ENCODE assay signal across 3 cellular contexts in genomic region chr17:82043507-82043906, GRCh38.
TF ChIP-seq lines count a peak whose summit lies in the region.

No MANE protein-coding gene starts in this region.

TF ChIP-seq in GM23338, 12 proteins besides CTCF, POLR2A, EP300 and RAD21 (continues in another document):
- TF ChIP-seq EZH2phosphoT487 (IDR thresholded peaks at IDR 0.05; ENCODE audit: unreplicated experiment) (no peak), POLR2AphosphoS5 (IDR thresholded peaks at IDR 0.05; ENCODE audit: low read depth) (no peak), JUNB (IDR thresholded peaks at IDR 0.05; ENCODE audit: unreplicated experiment) (no peak), REST (IDR thresholded peaks at IDR 0.05; ENCODE audit: unreplicated experiment) (no peak)

TF ChIP-seq in HCT116, 20 proteins besides CTCF, POLR2A, EP300 and RAD21:
- TF ChIP-seq ELF1 (IDR thresholded peaks at IDR 0.05; ENCODE audit: borderline replicate concordance, low read depth) (no peak), SIN3A (IDR thresholded peaks at IDR 0.05; ENCODE audit: low read depth) (no peak), ZFX (IDR thresholded peaks at IDR 0.05) (no peak), MAX (IDR thresholded peaks at IDR 0.05) (no peak), ZBTB33 (IDR thresholded peaks at IDR 0.05; ENCODE audit: extremely low read depth, insufficient replicate concordance, low read length) (no peak), EZH2 (IDR thresholded peaks at IDR 0.05) (no peak), REST (IDR thresholded peaks at IDR 0.05; ENCODE audit: low read depth) (no peak), ZNF274 (IDR thresholded peaks at IDR 0.05; ENCODE audit: low read depth, low read length) (no peak), POLR2AphosphoS5 (IDR thresholded peaks at IDR 0.05; ENCODE audit: low read depth, low read length) (no peak), CBX3 (IDR thresholded peaks at IDR 0.05; ENCODE audit: low read depth) (no peak), CEBPB (IDR thresholded peaks at IDR 0.05; ENCODE audit: low read depth) (no peak), SRF (IDR thresholded peaks at IDR 0.05; ENCODE audit: low read depth) (no peak), ATF3 (IDR thresholded peaks at IDR 0.05) (no peak), YY1 (IDR thresholded peaks at IDR 0.05; ENCODE audit: extremely low read depth, insufficient replicate concordance, low read depth, low read length) (no peak), FOSL1 (IDR thresholded peaks at IDR 0.05; ENCODE audit: low read depth) (no peak), SP1 (IDR thresholded peaks at IDR 0.05; ENCODE audit: low read depth) (no peak), JUND (IDR thresholded peaks at IDR 0.05) (no peak)

TF ChIP-seq in K562, 482 proteins besides CTCF, POLR2A, EP300 and RAD21:
- no peak for TF ChIP-seq RFX5 (IDR thresholded peaks at IDR 0.05; ENCODE audit: low read depth, low read length)
- TF ChIP-seq PRDM10 (IDR thresholded peaks at IDR 0.05; ENCODE audit: partially characterized antibody): peak; percentile 37
TF ChIP-seq in K562: peak in this region for 1.
